19 cellular contexts compared by ENCODE assay signal in genomic region chr2:235399895-235400294, GRCh38.
"Had no signal": no experiment of that assay in that cellular context is flagged by ENCODE, and none has a peak within 500 bp of the region (broad histone marks: within the 10 kb centered on the region; RNA-seq: fewer than 3 reads in every experiment).

No MANE protein-coding gene starts in this region.

- H3K27me3 ChIP-seq: colonic mucosa, hepatocyte, left lung had no signal

- H3K4me3 Mint-ChIP-seq: dendritic cell treated with granulocyte-macrophage colony-stimulating factor and Interleukin-4, amounts not matched to agents 40 ng/mL and 50 ng/mL, for 4 days; effector memory CD8-positive, alpha-beta T cell; mesothelial cell of epicardium; naive thymus-derived CD8-positive, alpha-beta T cell had no signal

- H3K27ac Mint-ChIP-seq: dendritic cell treated with granulocyte-macrophage colony-stimulating factor and Interleukin-4, amounts not matched to agents 40 ng/mL and 50 ng/mL, for 4 days; effector memory CD8-positive, alpha-beta T cell; mesothelial cell of epicardium; naive B cell; naive thymus-derived CD8-positive, alpha-beta T cell had no signal

- H3K4me2 ChIP-seq: hepatocyte had no signal

- H3K36me3 ChIP-seq: colonic mucosa, esophagus muscularis mucosa, gastroesophageal sphincter, heart left ventricle, left lung, lower lobe of right lung had no signal

- DNase-seq: colonic mucosa; cortex of kidney; effector CD8-positive, alpha-beta T cell; effector memory CD8-positive, alpha-beta T cell; foreskin keratinocyte; heart left ventricle; left cardiac atrium; left lung; left ventricle myocardium superior; lower lobe of right lung; mesenchymal stem cell; mucosa of descending colon; naive B cell; naive thymus-derived CD8-positive, alpha-beta T cell had no signal

- ATAC-seq: effector memory CD8-positive, alpha-beta T cell; foreskin keratinocyte; gastroesophageal sphincter; heart left ventricle; left cardiac atrium; left lung; left ventricle myocardium superior; lower lobe of right lung; mucosa of descending colon; naive thymus-derived CD8-positive, alpha-beta T cell had no signal

- H3K79me2 ChIP-seq: hepatocyte had no signal

- H3K9me3 ChIP-seq: colonic mucosa, esophagus muscularis mucosa, gastroesophageal sphincter, heart left ventricle, left lung, lower lobe of right lung had no signal

- H3K27ac ChIP-seq: colonic mucosa, esophagus muscularis mucosa, foreskin keratinocyte, gastroesophageal sphincter, heart left ventricle, hepatocyte, left lung, lower lobe of right lung had no signal

- H3K4me1 Mint-ChIP-seq: naive B cell; naive thymus-derived CD8-positive, alpha-beta T cell had no signal

- H3K36me3 Mint-ChIP-seq: mesothelial cell of epicardium, naive B cell had no signal

- H3K4me1 ChIP-seq: colonic mucosa, foreskin keratinocyte, gastroesophageal sphincter, heart left ventricle, left lung, lower lobe of right lung had no signal

- H3K9me3 Mint-ChIP-seq: dendritic cell treated with granulocyte-macrophage colony-stimulating factor and Interleukin-4, amounts not matched to agents 40 ng/mL and 50 ng/mL, for 4 days; effector memory CD8-positive, alpha-beta T cell had no signal

- H2AFZ ChIP-seq: hepatocyte had no signal

- H3K4me3 ChIP-seq: colonic mucosa, esophagus muscularis mucosa, gastroesophageal sphincter, heart left ventricle, hepatocyte, left lung, lower lobe of right lung, mucosa of descending colon had no signal
